ENCODE assay signal across 9 cellular contexts in the genomic region with DNA sequence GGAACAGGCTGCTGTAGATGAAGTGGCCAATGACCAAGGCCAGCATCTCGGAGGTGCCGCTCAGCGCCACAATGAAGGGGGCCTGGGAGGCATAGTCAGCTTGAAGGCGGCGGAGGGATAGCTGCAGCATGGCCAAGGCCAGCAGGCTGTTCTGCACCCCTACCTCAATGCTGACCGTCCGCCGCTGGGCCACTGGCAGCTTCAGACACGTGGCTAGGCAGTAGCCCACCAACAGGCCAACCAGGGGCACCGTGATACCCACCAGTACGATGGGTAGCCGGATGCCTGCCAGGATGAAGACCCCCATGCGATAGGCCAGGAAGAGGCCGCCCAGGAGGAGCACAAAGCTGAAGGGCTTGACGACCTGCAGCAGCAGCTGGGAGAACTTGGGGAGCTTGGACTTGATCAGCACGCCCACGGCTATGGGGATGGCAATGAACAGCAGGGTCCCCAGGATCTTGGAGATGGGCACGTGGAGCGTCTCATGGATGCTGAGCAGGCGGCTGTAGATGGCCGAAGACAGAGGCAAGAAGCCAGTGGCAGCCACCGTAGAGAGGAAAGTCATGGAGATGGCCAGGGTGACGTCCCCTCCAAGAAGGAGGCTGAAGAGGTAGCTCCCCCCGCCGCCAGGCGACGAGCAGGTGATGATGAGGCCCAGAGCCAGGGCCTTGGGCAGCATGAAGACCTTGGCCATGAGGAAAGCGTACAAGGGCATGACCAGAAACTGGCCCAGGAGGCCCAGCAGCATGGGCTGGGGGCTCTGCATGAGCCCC. TPM values are rescaled to one million over a fixed set of nuclear protein-coding genes. Genes with fewer than 3 reads are reported as not detected.
DNase-seq lines count a peak whose midpoint lies in the region; ATAC-seq, FAIRE-seq and TF ChIP-seq lines count a peak whose summit lies in the region.
"Had no signal": no experiment of that assay in that cellular context is flagged by ENCODE, and none has a peak within 500 bp of the region (broad histone marks: within the 10 kb centered on the region; RNA-seq: fewer than 3 reads in every experiment).

No MANE protein-coding gene starts in this region.

- peaks cover 3 to 4% of the 10 kb centered on the region in 2 donors for H3K36me3 ChIP-seq in kidney (ENCODE audit: control insufficient read depth in 1 of 2, insufficient read depth in 2 of 2, low read length in 2 of 2)
- H3K36me3 ChIP-seq in SJCRH30 = no peaks in the 10 kb centered on the region
- H3K36me3 ChIP-seq: pancreas had no signal

- no peak overlapping the region for H3K27ac Mint-ChIP-seq in activated naive CD4-positive, alpha-beta T cell treated with anti-CD3 and anti-CD28 coated beads for 36 hours
- peak overlapping the region; percentile 27 to 85 for H3K27ac Mint-ChIP-seq in T-cell
- H3K27ac Mint-ChIP-seq in stimulated activated naive CD8-positive, alpha-beta T cell treated with anti-CD3 and anti-CD28 coated beads, Interleukin-15, amount 100 ng/mL, for 72 hours = peak overlapping the region in 1 of 2 donors; percentile 78

- ATAC-seq in T-cell (replicated peaks in 1 of 4) (no peak), GM19463 (IDR thresholded peaks at IDR 0.05; ENCODE audit: unreplicated experiment) (no peak), GM18873 (IDR thresholded peaks at IDR 0.05; ENCODE audit: low FRiP score, unreplicated experiment) (no peak)
- no peak for ATAC-seq in stimulated activated naive CD8-positive, alpha-beta T cell treated with anti-CD3 and anti-CD28 coated beads, Interleukin-15, amount 100 ng/mL, for 72 hours

- no peak for DNase-seq in activated naive CD4-positive, alpha-beta T cell treated with anti-CD3 and anti-CD28 coated beads for 36 hours
- DNase-seq in activated naive CD4-positive, alpha-beta T cell treated with anti-CD3 and anti-CD28 coated beads, Interleukin-2, amount 50 U/mL, for 16 hours = no peak
- DNase-seq in T-cell (no peak), kidney (peak; percentile 74), SJCRH30 (no peak)
- no peak for DNase-seq in stimulated activated naive CD8-positive, alpha-beta T cell treated with anti-CD3 and anti-CD28 coated beads, Interleukin-15, amount 100 ng/mL, for 72 hours

- H3K27me3 ChIP-seq in SJCRH30 = no peaks in the 10 kb centered on the region
- H3K27me3 ChIP-seq: pancreas had no signal

- H3K4me3 ChIP-seq in kidney (ENCODE audit: low read length in 2 of 2) (no peak overlapping the region), SJCRH30 (no peak overlapping the region)

- H3K27me3 Mint-ChIP-seq in activated naive CD4-positive, alpha-beta T cell treated with anti-CD3 and anti-CD28 coated beads for 36 hours (ENCODE audit: low read depth) = no peaks in the 10 kb centered on the region
- H3K27me3 Mint-ChIP-seq in T-cell = peaks cover 0 to 4% of the 10 kb centered on the region in 2 donors
- no peaks in the 10 kb centered on the region for H3K27me3 Mint-ChIP-seq in stimulated activated naive CD8-positive, alpha-beta T cell treated with anti-CD3 and anti-CD28 coated beads, Interleukin-15, amount 100 ng/mL, for 72 hours

- no peak for TF ChIP-seq CTCF in kidney (IDR thresholded peaks at IDR 0.05; ENCODE audit: borderline replicate concordance, extremely low read depth, insufficient read depth)

- POLR2A ChIA-PET in T-cell (lab: Charles Lee) = interaction anchor here in 1 of 2 donors (0.7 kb wide), 1 partner anchor 49 kb away, joined by 3 read pairs; no protein-coding TSS in a partner anchor

- H3K9ac ChIP-seq in kidney (ENCODE audit: low read length in 2 of 2) = no peak overlapping the region

- no peaks in the 10 kb centered on the region for H3K9me3 ChIP-seq in kidney (ENCODE audit: control insufficient read depth in 1 of 2, low read length in 2 of 2)
- H3K9me3 ChIP-seq in SJCRH30 (replicated peaks) = no peaks in the 10 kb centered on the region
- H3K9me3 ChIP-seq: pancreas had no signal

- intact Hi-C loops in activated naive CD4-positive, alpha-beta T cell treated with anti-CD3 and anti-CD28 coated beads for 36 hours (cut with micrococcal nuclease) = no loop called here
- intact Hi-C loops in kidney (cut with DNase I) = no loop called here

- no peak for FAIRE-seq in kidney (lab: Jason Lieb, UNC)
- FAIRE-seq: pancreas had no signal

- H3K4me1 ChIP-seq in kidney (ENCODE audit: control insufficient read depth in 1 of 2, insufficient read depth in 1 of 2, low read depth in 1 of 2, low read length in 2 of 2) = peaks cover 4 to 23% of the 10 kb centered on the region in 2 donors
- no peaks in the 10 kb centered on the region for H3K4me1 ChIP-seq in SJCRH30

- H3K27ac ChIP-seq in kidney (ENCODE audit: low read depth in 2 of 2, low read length in 2 of 2) (no peak overlapping the region), SJCRH30 (no peak overlapping the region)

- peaks cover 7% of the 10 kb centered on the region for H3K36me3 Mint-ChIP-seq in activated naive CD4-positive, alpha-beta T cell treated with anti-CD3 and anti-CD28 coated beads for 36 hours (ENCODE audit: low read depth)
- H3K36me3 Mint-ChIP-seq in T-cell = no peaks in the 10 kb centered on the region

- H3K9me3 Mint-ChIP-seq in activated naive CD4-positive, alpha-beta T cell treated with anti-CD3 and anti-CD28 coated beads for 36 hours = no peaks in the 10 kb centered on the region
- H3K9me3 Mint-ChIP-seq in T-cell = no peaks in the 10 kb centered on the region
- H3K9me3 Mint-ChIP-seq in stimulated activated naive CD8-positive, alpha-beta T cell treated with anti-CD3 and anti-CD28 coated beads, Interleukin-15, amount 100 ng/mL, for 72 hours = no peaks in the 10 kb centered on the region

- CTCF ChIA-PET in activated naive CD4-positive, alpha-beta T cell treated with anti-CD3 and anti-CD28 coated beads for 36 hours (lab: Charles Lee) = interaction anchor here (1.1 kb wide), 1 partner anchor 40 kb away, joined by 4 read pairs; no protein-coding TSS in a partner anchor
- CTCF ChIA-PET in T-cell (lab: Charles Lee) = no interaction called here

- peak overlapping the region; percentile 67 for H3K4me3 Mint-ChIP-seq in activated naive CD4-positive, alpha-beta T cell treated with anti-CD3 and anti-CD28 coated beads for 36 hours
- H3K4me3 Mint-ChIP-seq in T-cell = peak overlapping the region; percentile 21 to 82 (median 79)
- peak overlapping the region; percentile 44 to 46 for H3K4me3 Mint-ChIP-seq in stimulated activated naive CD8-positive, alpha-beta T cell treated with anti-CD3 and anti-CD28 coated beads, Interleukin-15, amount 100 ng/mL, for 72 hours

- H3K4me1 Mint-ChIP-seq in activated naive CD4-positive, alpha-beta T cell treated with anti-CD3 and anti-CD28 coated beads for 36 hours (ENCODE audit: low read depth) = peaks cover 34% of the 10 kb centered on the region
- H3K4me1 Mint-ChIP-seq in T-cell = peaks cover 22 to 39% (median 34%) of the 10 kb centered on the region in 3 donors
- peaks cover 62% of the 10 kb centered on the region for H3K4me1 Mint-ChIP-seq in stimulated activated naive CD8-positive, alpha-beta T cell treated with anti-CD3 and anti-CD28 coated beads, Interleukin-15, amount 100 ng/mL, for 72 hours

RNA-seq across cellular contexts. Expression of gene UBL4A, which starts 1.3 kb away (rescaled TPM):
- 10 to 100 TPM; 37.4 to 38.2 TPM for total RNA-seq in activated naive CD4-positive, alpha-beta T cell treated with anti-CD3 and anti-CD28 coated beads for 36 hours
- total RNA-seq in T-cell (10 to 100 TPM; 13.1 to 44.1 (median 39.6) TPM), kidney (26.1 TPM)
- polyA plus RNA-seq in kidney (ENCODE audit: insufficient read depth, low read depth, low replicate concordance) = 35.2 TPM
- 39.4 and 40.8 TPM in 2 replicates for total RNA-seq in SJCRH30 (2014; rRNA removed; shearing (Covaris generic))

RNA-seq across cellular contexts. Expression of gene SLC10A3, which starts 2.7 kb away (rescaled TPM):
- 1 to 10 TPM; 6.7 to 6.9 TPM for total RNA-seq in activated naive CD4-positive, alpha-beta T cell treated with anti-CD3 and anti-CD28 coated beads for 36 hours
- total RNA-seq in T-cell (10 to 100 TPM; 15.6 to 31.3 (median 25.9) TPM), kidney (27.3 TPM)
- polyA plus RNA-seq in kidney (ENCODE audit: insufficient read depth, low read depth, low replicate concordance) = 19.0 TPM
- 13.2 and 13.7 TPM in 2 replicates for total RNA-seq in SJCRH30 (2014; rRNA removed; shearing (Covaris generic))

RNA-seq across cellular contexts. Expression of gene LAGE3, which starts 8.6 kb away (rescaled TPM):
- 10 to 100 TPM; 42.3 to 42.8 TPM for total RNA-seq in activated naive CD4-positive, alpha-beta T cell treated with anti-CD3 and anti-CD28 coated beads for 36 hours
- 10 to 100 TPM; 12.7 to 25.4 (median 23.5) TPM for total RNA-seq in T-cell
- 10.0 TPM for total RNA-seq in kidney
- polyA plus RNA-seq in kidney (ENCODE audit: insufficient read depth, low read depth, low replicate concordance) = 29.0 TPM
- total RNA-seq in SJCRH30 (2014; rRNA removed; shearing (Covaris generic)) = 20.6 and 21.0 TPM in 2 replicates

RNA-seq across cellular contexts. Expression of gene FAM3A, which starts 28.3 kb away (rescaled TPM):
- 10 to 100 TPM; 17.8 to 21.4 TPM for total RNA-seq in activated naive CD4-positive, alpha-beta T cell treated with anti-CD3 and anti-CD28 coated beads for 36 hours
- total RNA-seq in T-cell (10 to 100 TPM; 33.9 to 67.6 (median 57.8) TPM), kidney (39.5 TPM)
- 73.4 TPM for polyA plus RNA-seq in kidney (ENCODE audit: insufficient read depth, low read depth, low replicate concordance)
- total RNA-seq in SJCRH30 (2014; rRNA removed; shearing (Covaris generic)) = 12.2 and 13.6 TPM in 2 replicates

RNA-seq across cellular contexts. Expression of gene PLXNA3, which starts 29.6 kb away (rescaled TPM):
- 1 to 10 TPM; 5.9 to 7.6 TPM for total RNA-seq in activated naive CD4-positive, alpha-beta T cell treated with anti-CD3 and anti-CD28 coated beads for 36 hours
- total RNA-seq in T-cell = 10 to 100 TPM; 48.1 to 87.0 (median 72.9) TPM
- total RNA-seq in kidney = 40.5 TPM
- polyA plus RNA-seq in kidney (ENCODE audit: insufficient read depth, low read depth, low replicate concordance) = 4.9 TPM
- total RNA-seq in SJCRH30 (2014; rRNA removed; shearing (Covaris generic)) = 2.3 and 12.8 TPM in 2 replicates
